8 cellular contexts compared by ENCODE assay signal in genomic region chr3:196684548-196685407, GRCh38. TPM values are rescaled to one million over a fixed set of nuclear protein-coding genes. Genes with fewer than 3 reads are reported as not detected.
DNase-seq lines count a peak whose midpoint lies in the region; ATAC-seq and TF ChIP-seq lines count a peak whose summit lies in the region.

No MANE protein-coding gene starts in this region.

- no peak overlapping the region for H3K9ac ChIP-seq in liver (ENCODE audit: low read depth in 1 of 2, low read length in 2 of 2)

- peak; percentile 89 to 92 for TF ChIP-seq RAD21 in liver (IDR thresholded peaks at IDR 0.05)

- H3K27ac ChIP-seq in liver (ENCODE audit: low read depth in 1 of 2, low read length in 2 of 2) = no peak overlapping the region

- H3K27me3 ChIP-seq in liver (ENCODE audit: control insufficient read depth in 4 of 4, insufficient read depth in 4 of 4, low read length in 3 of 4) = no peaks in the 10 kb centered on the region

- TF ChIP-seq CTCF in WI38 (IDR thresholded peaks at IDR 0.05; ENCODE audit: low read depth, low read length) (peak; percentile 70), liver (IDR thresholded peaks at IDR 0.05; ENCODE audit: low read depth, low read length, missing input control) (peak; percentile 94)

- H3K9me3 ChIP-seq in liver (ENCODE audit: control insufficient read depth in 4 of 4, low read length in 3 of 4) = no peaks in the 10 kb centered on the region

- no peaks in the 10 kb centered on the region for H3K36me3 ChIP-seq in liver (ENCODE audit: control insufficient read depth in 4 of 4, insufficient read depth in 3 of 4, low read depth in 1 of 4, low read length in 3 of 4)

- 37% methylated on average over 24 of the region's 24 CpGs for WGBS in liver

- peak; percentile 48 for DNase-seq in ACHN
- peak; percentile 93 for DNase-seq in NCI-H2107 treated with DMSO at 0.1 percent for 48 hours (lab: John Stamatoyannopoulos, UW; ENCODE audit: unreplicated experiment)
- DNase-seq in central memory CD4-positive, alpha-beta T cell = peak; percentile 62
- DNase-seq in stimulated activated CD4-positive, alpha-beta T cell treated with anti-CD3 and anti-CD28 coated beads, TNF-alpha, amount 100 ng/mL, for 1 hour (ENCODE audit: low read depth in 3 of 3, low spot score in 1 of 3) = peak; percentile 11 to 45 (median 38)

- H3K4me1 ChIP-seq in liver (ENCODE audit: control insufficient read depth in 4 of 4, insufficient read depth in 4 of 4, low read length in 3 of 4) = peaks cover 0 to 7% (median 1%) of the 10 kb centered on the region in 4 donors

- ATAC-seq in GM18508 (IDR thresholded peaks at IDR 0.05; ENCODE audit: insufficient read depth, unreplicated experiment) (peak; percentile 46), HG03060 (IDR thresholded peaks at IDR 0.05; ENCODE audit: low read depth, unreplicated experiment) (peak; percentile 79)

- H3K4me3 ChIP-seq in WI38 (ENCODE audit: low read depth, low read length) = no peak overlapping the region
- H3K4me3 ChIP-seq in liver (ENCODE audit: low read depth in 1 of 3, low read length in 3 of 3) = no peak overlapping the region

- in situ Hi-C loops in ACHN (cut with HindIII; ENCODE audit: low pct_ligation_motif_present, low pct_unique_long_range_greater_than_20kb, low sequenced_read_pairs) = no loop called here

TF ChIP-seq in liver, 16 proteins besides CTCF, POLR2A, EP300 and RAD21:
- TF ChIP-seq ATF3 (IDR thresholded peaks at IDR 0.05) (no peak), JUND (IDR thresholded peaks at IDR 0.05) (no peak), YY1 (IDR thresholded peaks at IDR 0.05) (no peak), TAF1 (conservative IDR thresholded peaks at IDR 0.05) (no peak), FOXA1 (IDR thresholded peaks at IDR 0.05) (no peak), REST (IDR thresholded peaks at IDR 0.05) (no peak), HNF4G (IDR thresholded peaks at IDR 0.05) (no peak), RXRA (IDR thresholded peaks at IDR 0.05) (no peak), GABPA (IDR thresholded peaks at IDR 0.05 in 1 of 2, conservative IDR thresholded peaks at IDR 0.05 in 1 of 2) (no peak), HNF4A (conservative IDR thresholded peaks at IDR 0.05) (no peak), EGR1 (IDR thresholded peaks at IDR 0.05; ENCODE audit: low read depth in 2 of 2) (no peak), NR2F2 (IDR thresholded peaks at IDR 0.05) (no peak), FOXA2 (IDR thresholded peaks at IDR 0.05) (no peak), SP1 (IDR thresholded peaks at IDR 0.05) (no peak)
- TF ChIP-seq, protein P1, sequence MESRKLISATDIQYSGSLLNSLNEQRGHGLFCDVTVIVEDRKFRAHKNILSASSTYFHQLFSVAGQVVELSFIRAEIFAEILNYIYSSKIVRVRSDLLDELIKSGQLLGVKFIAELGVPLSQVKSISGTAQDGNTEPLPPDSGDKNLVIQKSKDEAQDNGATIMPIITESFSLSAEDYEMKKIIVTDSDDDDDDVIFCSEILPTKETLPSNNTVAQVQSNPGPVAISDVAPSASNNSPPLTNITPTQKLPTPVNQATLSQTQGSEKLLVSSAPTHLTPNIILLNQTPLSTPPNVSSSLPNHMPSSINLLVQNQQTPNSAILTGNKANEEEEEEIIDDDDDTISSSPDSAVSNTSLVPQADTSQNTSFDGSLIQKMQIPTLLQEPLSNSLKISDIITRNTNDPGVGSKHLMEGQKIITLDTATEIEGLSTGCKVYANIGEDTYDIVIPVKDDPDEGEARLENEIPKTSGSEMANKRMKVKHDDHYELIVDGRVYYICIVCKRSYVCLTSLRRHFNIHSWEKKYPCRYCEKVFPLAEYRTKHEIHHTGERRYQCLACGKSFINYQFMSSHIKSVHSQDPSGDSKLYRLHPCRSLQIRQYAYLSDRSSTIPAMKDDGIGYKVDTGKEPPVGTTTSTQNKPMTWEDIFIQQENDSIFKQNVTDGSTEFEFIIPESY (IDR thresholded peaks at IDR 0.05) = no peak
- TF ChIP-seq, protein P2, sequence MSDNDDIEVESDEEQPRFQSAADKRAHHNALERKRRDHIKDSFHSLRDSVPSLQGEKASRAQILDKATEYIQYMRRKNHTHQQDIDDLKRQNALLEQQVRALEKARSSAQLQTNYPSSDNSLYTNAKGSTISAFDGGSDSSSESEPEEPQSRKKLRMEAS (IDR thresholded peaks at IDR 0.05) = no peak

RNA-seq across cellular contexts. Expression of gene CEP19, which starts 27.3 kb away (rescaled TPM):
- under 1 TPM; 0.59 to 0.79 TPM for total RNA-seq in liver
- polyA plus RNA-seq in liver = under 1 TPM; 0.44 to 0.75 TPM

RNA-seq across cellular contexts. Expression of gene PIGX, which starts 27.4 kb away (rescaled TPM):
- total RNA-seq in liver = 10 to 100 TPM in 1 of 2 donors, 1 to 10 TPM in 1; 7.1 to 10.0 TPM
- polyA plus RNA-seq in liver = 1 to 10 TPM; 5.1 to 6.0 TPM

RNA-seq across cellular contexts. Expression of gene NRROS, which starts 45.3 kb away (rescaled TPM):
- total RNA-seq in liver = 1 to 10 TPM; 2.7 to 9.2 TPM
- 1 to 10 TPM in 1 of 2 donors, under 1 TPM in 1; 0.82 to 3.4 TPM for polyA plus RNA-seq in liver

RNA-seq across cellular contexts. Expression of gene PAK2, which starts 54.9 kb away (rescaled TPM):
- 10 to 100 TPM; 30.4 to 44.3 TPM for total RNA-seq in liver
- polyA plus RNA-seq in liver = 10 to 100 TPM; 16.0 to 19.4 TPM

Comparison
In these comparisons a context has a peak if more than half of its experiments do, and no peak if none do; other contexts are left out.
1. DNase-seq: peak in every context shown above with its lines; median percentile 93 in NCI-H2107 treated with DMSO at 0.1 percent for 48 hours; 62 in central memory CD4-positive, alpha-beta T cell; 48 in ACHN; 38 in stimulated activated CD4-positive, alpha-beta T cell treated with anti-CD3 and anti-CD28 coated beads, TNF-alpha, amount 100 ng/mL, for 1 hour.